In genomic region chr6:39543117-39543516, GRCh38 we compare ENCODE assay signal across 23 cellular contexts.
DNase-seq lines count a peak whose midpoint lies in the region; ATAC-seq and TF ChIP-seq lines count a peak whose summit lies in the region.
"Had no signal": no experiment of that assay in that cellular context is flagged by ENCODE, and none has a peak within 500 bp of the region (broad histone marks: within the 10 kb centered on the region; RNA-seq: fewer than 3 reads in every experiment).

No MANE protein-coding gene starts in this region.

- intact Hi-C loops in mucosa of descending colon (cut with DNase I, micrococcal nuclease): no loop called here
- intact Hi-C loops in activated naive CD4-positive, alpha-beta T cell treated with anti-CD3 and anti-CD28 coated beads for 36 hours (cut with micrococcal nuclease): no loop called here

- no peak for TF ChIP-seq CTCF in astrocyte of the cerebellum (IDR thresholded peaks at IDR 0.05; ENCODE audit: low read depth, low read length, missing control alignments)
- no peak for TF ChIP-seq CTCF in fibroblast of pulmonary artery (IDR thresholded peaks at IDR 0.05; ENCODE audit: low read length, missing control alignments)
- TF ChIP-seq CTCF in mucosa of descending colon (IDR thresholded peaks at IDR 0.05): no peak
- TF ChIP-seq CTCF in thoracic aorta (IDR thresholded peaks at IDR 0.05): no peak

- H3K4me3 Mint-ChIP-seq in activated naive CD4-positive, alpha-beta T cell treated with anti-CD3 and anti-CD28 coated beads for 36 hours: no peak overlapping the region
- H3K4me3 Mint-ChIP-seq: activated CD8-positive, alpha-beta T cell treated with anti-CD3 and anti-CD28 coated beads for 36 hours; activated naive CD8-positive, alpha-beta T cell treated with anti-CD3 and anti-CD28 coated beads for 36 hours; IgD-negative memory B cell; mesothelial cell of epicardium; neural crest cell; stimulated activated memory B cell treated with anti-CD40 and anti-IgM and Interleukin-4, amounts not matched to agents 10 μg/mL and 1 μg/mL and 100 μg/mL, for 72 hours had no signal

- H3K9me3 ChIP-seq in mucosa of descending colon: no peaks in the 10 kb centered on the region
- H3K9me3 ChIP-seq in thoracic aorta: no peaks in the 10 kb centered on the region
- H3K9me3 ChIP-seq: SJSA1, thyroid gland had no signal

- no peaks in the 10 kb centered on the region for H3K9me3 Mint-ChIP-seq in activated naive CD4-positive, alpha-beta T cell treated with anti-CD3 and anti-CD28 coated beads for 36 hours
- H3K9me3 Mint-ChIP-seq: activated CD8-positive, alpha-beta T cell treated with anti-CD3 and anti-CD28 coated beads for 36 hours; activated naive CD8-positive, alpha-beta T cell treated with anti-CD3 and anti-CD28 coated beads for 36 hours; IgD-negative memory B cell; mesothelial cell of epicardium; neural crest cell had no signal

- peaks cover 5% of the 10 kb centered on the region for H3K27me3 Mint-ChIP-seq in activated naive CD4-positive, alpha-beta T cell treated with anti-CD3 and anti-CD28 coated beads for 36 hours (ENCODE audit: low read depth)

- H3K4me1 ChIP-seq in mucosa of descending colon (ENCODE audit: low read depth) (no peaks in the 10 kb centered on the region), thoracic aorta (ENCODE audit: control insufficient read depth in 1 of 2, low read depth in 2 of 2) (peaks cover 0 to 23% of the 10 kb centered on the region in 2 donors)
- H3K4me1 ChIP-seq: SJSA1, thyroid gland had no signal

- CTCF ChIA-PET in activated naive CD4-positive, alpha-beta T cell treated with anti-CD3 and anti-CD28 coated beads for 36 hours (lab: Charles Lee): no interaction called here

- H3K27ac Mint-ChIP-seq in activated naive CD4-positive, alpha-beta T cell treated with anti-CD3 and anti-CD28 coated beads for 36 hours: no peak overlapping the region
- H3K27ac Mint-ChIP-seq: activated CD8-positive, alpha-beta T cell treated with anti-CD3 and anti-CD28 coated beads for 36 hours; activated naive CD8-positive, alpha-beta T cell treated with anti-CD3 and anti-CD28 coated beads for 36 hours; IgD-negative memory B cell; mesothelial cell of epicardium; stimulated activated memory B cell treated with anti-CD40 and anti-IgM and Interleukin-4, amounts not matched to agents 10 μg/mL and 1 μg/mL and 100 μg/mL, for 72 hours had no signal

- no peaks in the 10 kb centered on the region for H3K36me3 Mint-ChIP-seq in activated naive CD4-positive, alpha-beta T cell treated with anti-CD3 and anti-CD28 coated beads for 36 hours (ENCODE audit: low read depth)
- H3K36me3 Mint-ChIP-seq: activated naive CD8-positive, alpha-beta T cell treated with anti-CD3 and anti-CD28 coated beads for 36 hours; mesothelial cell of epicardium; stimulated activated memory B cell treated with anti-CD40 and anti-IgM and Interleukin-4, amounts not matched to agents 10 μg/mL and 1 μg/mL and 100 μg/mL, for 72 hours had no signal

- H3K36me3 ChIP-seq in mucosa of descending colon (ENCODE audit: low read depth) (no peaks in the 10 kb centered on the region), thoracic aorta (no peaks in the 10 kb centered on the region)
- H3K36me3 ChIP-seq: SJSA1, thyroid gland had no signal

- no peaks in the 10 kb centered on the region for H3K4me1 Mint-ChIP-seq in activated naive CD4-positive, alpha-beta T cell treated with anti-CD3 and anti-CD28 coated beads for 36 hours (ENCODE audit: low read depth)
- H3K4me1 Mint-ChIP-seq: activated naive CD8-positive, alpha-beta T cell treated with anti-CD3 and anti-CD28 coated beads for 36 hours; IgD-negative memory B cell; stimulated activated memory B cell treated with anti-CD40 and anti-IgM and Interleukin-4, amounts not matched to agents 10 μg/mL and 1 μg/mL and 100 μg/mL, for 72 hours had no signal

- peak; percentile 1 for DNase-seq in astrocyte of the cerebellum (ENCODE audit: low read depth)
- peak; percentile 17 for DNase-seq in fibroblast of pulmonary artery (ENCODE audit: low read depth)
- DNase-seq in mucosa of descending colon: peak in 1 of 3 donors; percentile 45
- DNase-seq in thoracic aorta (ENCODE audit: low spot score): peak; percentile 19
- no peak for DNase-seq in NCI-H2081 (lab: John Stamatoyannopoulos, UW)
- DNase-seq in activated naive CD4-positive, alpha-beta T cell treated with anti-CD3 and anti-CD28 coated beads for 36 hours: no peak
- DNase-seq: activated CD8-positive, alpha-beta T cell treated with anti-CD3 and anti-CD28 coated beads for 36 hours; activated naive CD8-positive, alpha-beta T cell treated with anti-CD3 and anti-CD28 coated beads for 36 hours; activated T-cell treated with anti-CD3 and anti-CD28 coated beads, Interleukin-2, amount 50 U/mL, for 1 hour; COR-L47; effector CD4-positive, alpha-beta T cell; kidney; NCI-H2227 treated with DMSO at 0.1 percent for 48 hours; NCI-H774 had no signal

- no peaks in the 10 kb centered on the region for H3K27me3 ChIP-seq in thoracic aorta (replicated peaks; ENCODE audit: insufficient read depth)
- H3K27me3 ChIP-seq: SJSA1, thyroid gland had no signal

- no peak overlapping the region for H3K4me3 ChIP-seq in astrocyte of the cerebellum (ENCODE audit: low read depth, low read length)
- H3K4me3 ChIP-seq in fibroblast of pulmonary artery (replicated peaks; ENCODE audit: low read depth, low read length): no peak overlapping the region
- H3K4me3 ChIP-seq in mucosa of descending colon: no peak overlapping the region
- no peak overlapping the region for H3K4me3 ChIP-seq in thoracic aorta
- H3K4me3 ChIP-seq: SJSA1, thyroid gland had no signal

- H3K27ac ChIP-seq in thoracic aorta: peak overlapping the region in 1 of 2 donors; percentile 6
- H3K27ac ChIP-seq: SJSA1, thyroid gland had no signal

- in situ Hi-C loops in astrocyte of the cerebellum (cut with HindIII; ENCODE audit: low sequenced_read_pairs): no loop called here

- ATAC-seq in mucosa of descending colon (peak; percentile 35), thoracic aorta (ENCODE audit: insufficient number of reproducible peaks, low FRiP score, low read depth) (peak; percentile 55), HG03175 (IDR thresholded peaks at IDR 0.05; ENCODE audit: unreplicated experiment) (no peak), GM19397 (IDR thresholded peaks at IDR 0.05; ENCODE audit: unreplicated experiment) (no peak)
- ATAC-seq: activated CD8-positive, alpha-beta T cell treated with anti-CD3 and anti-CD28 coated beads for 36 hours; esophagus mucosa; stimulated activated memory B cell treated with anti-CD40 and anti-IgM and Interleukin-4, amounts not matched to agents 10 μg/mL and 1 μg/mL and 100 μg/mL, for 72 hours had no signal

Comparison
In these comparisons a context has a peak if more than half of its experiments do, and no peak if none do; other contexts are left out.
1. DNase-seq: peak in astrocyte of the cerebellum (single experiment), fibroblast of pulmonary artery (single experiment) and thoracic aorta (single experiment); none in NCI-H2081 (0 of 2) and activated naive CD4-positive, alpha-beta T cell treated with anti-CD3 and anti-CD28 coated beads for 36 hours (single experiment).
2. ATAC-seq: peak in mucosa of descending colon (single experiment) and thoracic aorta (single experiment); none in HG03175 (single experiment) and GM19397 (single experiment).